8 cellular contexts compared by ENCODE assay signal in the genomic region with DNA sequence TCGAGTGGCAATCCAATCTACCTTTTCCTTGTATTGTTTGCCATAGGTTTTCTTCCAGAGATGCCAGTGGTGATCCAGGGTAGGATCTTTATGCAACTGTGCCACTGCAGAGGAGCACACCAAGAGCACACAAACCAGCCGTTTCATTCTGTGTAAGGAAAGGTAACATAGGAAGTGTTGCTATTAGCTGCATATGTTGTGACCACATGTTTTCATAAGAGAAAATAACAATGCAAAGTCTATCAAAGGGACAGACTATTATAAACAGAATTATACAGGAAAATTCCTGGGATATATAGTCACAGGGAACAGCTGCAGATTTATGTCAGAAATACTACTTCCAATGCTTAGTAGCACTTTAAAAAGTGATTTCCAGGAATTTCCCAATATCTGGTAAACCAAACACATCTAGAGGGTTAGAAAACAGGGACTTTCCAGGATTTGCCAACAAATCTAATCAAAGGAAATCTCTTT. TPM values are rescaled to one million over a fixed set of nuclear protein-coding genes. Genes with fewer than 3 reads are reported as not detected.
DNase-seq lines count a peak whose midpoint lies in the region; ATAC-seq and TF ChIP-seq lines count a peak whose summit lies in the region.

No MANE protein-coding gene starts in this region.

- ATAC-seq in HG02610 (IDR thresholded peaks at IDR 0.05; ENCODE audit: unreplicated experiment), result peak; percentile 35

- H3K36me3 ChIP-seq in BE2C, result no peaks in the 10 kb centered on the region

- H3K4me1 ChIP-seq in mononuclear cell (ENCODE audit: insufficient read depth, low read length) (peaks cover 37% of the 10 kb centered on the region), BE2C (no peaks in the 10 kb centered on the region)

- H3K4me3 Mint-ChIP-seq in progenitor cell of endocrine pancreas (ENCODE audit: low read depth), result no peak overlapping the region

- H3K4me3 ChIP-seq in AG10803 (ENCODE audit: low read length) (no peak overlapping the region), mononuclear cell (ENCODE audit: low read length) (peak overlapping the region; percentile 73), BE2C (ENCODE audit: low read depth, low read length) (no peak overlapping the region)

- peaks cover 1% of the 10 kb centered on the region for H3K4me1 Mint-ChIP-seq in progenitor cell of endocrine pancreas (ENCODE audit: low read depth)

- H3K27me3 ChIP-seq in mononuclear cell (ENCODE audit: insufficient read depth, low read length), result no peaks in the 10 kb centered on the region
- no peaks in the 10 kb centered on the region for H3K27me3 ChIP-seq in BE2C

- TF ChIP-seq CTCF in AG10803 (conservative IDR thresholded peaks at IDR 0.05; ENCODE audit: low read length) (no peak), progenitor cell of endocrine pancreas (IDR thresholded peaks at IDR 0.05; ENCODE audit: unreplicated experiment) (no peak), BE2C (IDR thresholded peaks at IDR 0.05; ENCODE audit: low read depth, low read length) (no peak)

- peaks cover 7% of the 10 kb centered on the region for H3K9me3 Mint-ChIP-seq in progenitor cell of endocrine pancreas (ENCODE audit: low read depth)

- peaks cover 3% of the 10 kb centered on the region for H3K36me3 Mint-ChIP-seq in progenitor cell of endocrine pancreas (ENCODE audit: insufficient read depth)

- DNase-seq in AG10803 (ENCODE audit: low read depth) (peak; percentile 84), astrocyte of the hippocampus (ENCODE audit: low read depth, low spot score) (peak; percentile 64), NCI-H345 treated with DMSO at 0.1 percent for 48 hours (lab: John Stamatoyannopoulos, UW; ENCODE audit: unreplicated experiment) (no peak), progenitor cell of endocrine pancreas (ENCODE audit: low spot score, unreplicated experiment) (no peak), BE2C (no peak)
- DNase-seq in effector CD8-positive, alpha-beta T cell (lab: John Stamatoyannopoulos, UW), result no peak

- H3K9me3 ChIP-seq in mononuclear cell (ENCODE audit: low read depth, low read length) (no peaks in the 10 kb centered on the region), BE2C (no peaks in the 10 kb centered on the region)

- H3K27me3 Mint-ChIP-seq in progenitor cell of endocrine pancreas, result no peaks in the 10 kb centered on the region

- H3K27ac Mint-ChIP-seq in progenitor cell of endocrine pancreas, result no peak overlapping the region

RNA-seq across cellular contexts. Expression of gene CTSS, which starts 0.9 kb away (rescaled TPM):
- total RNA-seq in mononuclear cell (1,898 TPM), progenitor cell of endocrine pancreas (0.13 and 0.17 TPM in 2 replicates)
- polyA plus RNA-seq in BE2C (2012; ENCODE audit: insufficient read depth, insufficient read length, low read depth), result 1.5 TPM

RNA-seq across cellular contexts. Expression of gene CTSK, which starts 43.4 kb away (rescaled TPM):
- total RNA-seq in mononuclear cell (8.1 TPM), progenitor cell of endocrine pancreas (6.6 and 7.4 TPM in 2 replicates)
- polyA plus RNA-seq in BE2C (2012; ENCODE audit: insufficient read depth, insufficient read length, low read depth), result 5.8 TPM

RNA-seq across cellular contexts. Expression of gene HORMAD1, which starts 44.0 kb away (rescaled TPM):
- total RNA-seq in mononuclear cell, result 3.3 TPM
- total RNA-seq in progenitor cell of endocrine pancreas, result not detected in 2 replicates
- polyA plus RNA-seq in BE2C (2012; ENCODE audit: insufficient read depth, insufficient read length, low read depth), result not detected

Comparison
In these comparisons a context has a peak if more than half of its experiments do, and no peak if none do; other contexts are left out.
1. DNase-seq: peak in AG10803 (single experiment) and astrocyte of the hippocampus (single experiment); none in NCI-H345 treated with DMSO at 0.1 percent for 48 hours (single experiment), effector CD8-positive, alpha-beta T cell (single experiment), progenitor cell of endocrine pancreas (single experiment) and BE2C (single experiment).
2. RNA of gene CTSS, which starts 0.9 kb away (total RNA-seq): 1,898 TPM in mononuclear cell (single experiment); 0.13 to 0.17 TPM in progenitor cell of endocrine pancreas; every median in the first group is over 1,000 times any median in the second.